In the genomic region with DNA sequence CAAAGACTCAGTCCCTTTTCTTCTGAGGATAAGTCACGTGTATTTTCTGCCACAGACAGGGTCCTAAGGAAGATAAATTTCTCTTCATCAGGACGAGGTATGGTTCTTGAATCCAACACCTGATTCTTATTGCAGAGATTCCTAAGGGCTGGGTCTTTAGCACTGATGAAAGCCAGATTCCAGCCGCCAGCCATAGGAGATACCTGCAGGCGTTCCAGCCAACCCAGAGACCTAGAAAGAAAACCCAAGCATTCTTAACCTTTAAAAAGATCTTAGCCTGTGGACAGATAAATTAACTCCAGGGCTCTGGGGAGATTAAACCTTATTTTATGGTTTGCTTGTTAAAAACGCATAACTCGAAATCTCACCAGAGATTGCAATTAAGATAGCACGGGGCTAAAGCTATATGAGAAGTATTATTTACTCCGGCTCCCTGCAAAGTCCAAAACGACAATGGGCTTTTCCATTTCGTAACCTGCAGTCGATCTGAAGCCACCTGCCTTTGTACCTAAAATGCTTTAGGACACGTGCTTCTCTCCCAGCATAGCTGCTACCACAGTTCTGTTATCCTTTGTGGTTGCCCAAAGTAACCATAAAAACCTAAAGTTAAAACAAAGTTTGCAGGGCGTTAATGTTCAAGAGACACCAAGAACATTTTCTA, we compare ENCODE assay signal across 1 cellular context.
TF ChIP-seq lines count a peak whose summit lies in the region.

No MANE protein-coding gene starts in this region.

TF ChIP-seq in HEK293, 187 proteins besides CTCF, POLR2A, EP300 and RAD21 (continued from another document):
- TF ChIP-seq OSR2 (tag by site-specific recombination; IDR thresholded peaks at IDR 0.05), result peak; percentile 80
- TF ChIP-seq GLIS1 (tag by site-specific recombination; IDR thresholded peaks at IDR 0.05), result peak; percentile 68
- peak; percentile 19; the same call in 1 of the 2 replicates for TF ChIP-seq ZNF366 (tag by site-specific recombination; conservative IDR thresholded peaks at IDR 0.05)
- TF ChIP-seq OVOL3 (tag by site-specific recombination; IDR thresholded peaks at IDR 0.05), result 0 out of 2 replicates have a peak, but pooled peaks have one; percentile 11
- peak; percentile 41; the same call in 1 of the 2 replicates for TF ChIP-seq ZIC2 (tag by site-specific recombination; IDR thresholded peaks at IDR 0.05)
- TF ChIP-seq FEZF1 (tag by site-specific recombination; IDR thresholded peaks at IDR 0.05), result peak; percentile 56
- TF ChIP-seq, protein P1, sequence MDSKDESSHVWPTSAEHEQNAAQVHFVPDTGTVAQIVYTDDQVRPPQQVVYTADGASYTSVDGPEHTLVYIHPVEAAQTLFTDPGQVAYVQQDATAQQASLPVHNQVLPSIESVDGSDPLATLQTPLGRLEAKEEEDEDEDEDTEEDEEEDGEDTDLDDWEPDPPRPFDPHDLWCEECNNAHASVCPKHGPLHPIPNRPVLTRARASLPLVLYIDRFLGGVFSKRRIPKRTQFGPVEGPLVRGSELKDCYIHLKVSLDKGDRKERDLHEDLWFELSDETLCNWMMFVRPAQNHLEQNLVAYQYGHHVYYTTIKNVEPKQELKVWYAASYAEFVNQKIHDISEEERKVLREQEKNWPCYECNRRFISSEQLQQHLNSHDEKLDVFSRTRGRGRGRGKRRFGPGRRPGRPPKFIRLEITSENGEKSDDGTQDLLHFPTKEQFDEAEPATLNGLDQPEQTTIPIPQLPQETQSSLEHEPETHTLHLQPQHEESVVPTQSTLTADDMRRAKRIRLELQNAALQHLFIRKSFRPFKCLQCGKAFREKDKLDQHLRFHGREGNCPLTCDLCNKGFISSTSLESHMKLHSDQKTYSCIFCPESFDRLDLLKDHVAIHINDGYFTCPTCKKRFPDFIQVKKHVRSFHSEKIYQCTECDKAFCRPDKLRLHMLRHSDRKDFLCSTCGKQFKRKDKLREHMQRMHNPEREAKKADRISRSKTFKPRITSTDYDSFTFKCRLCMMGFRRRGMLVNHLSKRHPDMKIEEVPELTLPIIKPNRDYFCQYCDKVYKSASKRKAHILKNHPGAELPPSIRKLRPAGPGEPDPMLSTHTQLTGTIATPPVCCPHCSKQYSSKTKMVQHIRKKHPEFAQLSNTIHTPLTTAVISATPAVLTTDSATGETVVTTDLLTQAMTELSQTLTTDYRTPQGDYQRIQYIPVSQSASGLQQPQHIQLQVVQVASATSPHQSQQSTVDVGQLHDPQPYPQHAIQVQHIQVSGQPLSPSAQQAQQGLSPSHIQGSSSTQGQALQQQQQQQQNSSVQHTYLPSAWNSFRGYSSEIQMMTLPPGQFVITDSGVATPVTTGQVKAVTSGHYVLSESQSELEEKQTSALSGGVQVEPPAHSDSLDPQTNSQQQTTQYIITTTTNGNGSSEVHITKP (tag by site-specific recombination; IDR thresholded peaks at IDR 0.05), result peak; percentile 64
- TF ChIP-seq ZNF16 (tag by site-specific recombination; IDR thresholded peaks at IDR 0.05; ENCODE audit: low read depth), result no peak
- TF ChIP-seq, protein P2, sequence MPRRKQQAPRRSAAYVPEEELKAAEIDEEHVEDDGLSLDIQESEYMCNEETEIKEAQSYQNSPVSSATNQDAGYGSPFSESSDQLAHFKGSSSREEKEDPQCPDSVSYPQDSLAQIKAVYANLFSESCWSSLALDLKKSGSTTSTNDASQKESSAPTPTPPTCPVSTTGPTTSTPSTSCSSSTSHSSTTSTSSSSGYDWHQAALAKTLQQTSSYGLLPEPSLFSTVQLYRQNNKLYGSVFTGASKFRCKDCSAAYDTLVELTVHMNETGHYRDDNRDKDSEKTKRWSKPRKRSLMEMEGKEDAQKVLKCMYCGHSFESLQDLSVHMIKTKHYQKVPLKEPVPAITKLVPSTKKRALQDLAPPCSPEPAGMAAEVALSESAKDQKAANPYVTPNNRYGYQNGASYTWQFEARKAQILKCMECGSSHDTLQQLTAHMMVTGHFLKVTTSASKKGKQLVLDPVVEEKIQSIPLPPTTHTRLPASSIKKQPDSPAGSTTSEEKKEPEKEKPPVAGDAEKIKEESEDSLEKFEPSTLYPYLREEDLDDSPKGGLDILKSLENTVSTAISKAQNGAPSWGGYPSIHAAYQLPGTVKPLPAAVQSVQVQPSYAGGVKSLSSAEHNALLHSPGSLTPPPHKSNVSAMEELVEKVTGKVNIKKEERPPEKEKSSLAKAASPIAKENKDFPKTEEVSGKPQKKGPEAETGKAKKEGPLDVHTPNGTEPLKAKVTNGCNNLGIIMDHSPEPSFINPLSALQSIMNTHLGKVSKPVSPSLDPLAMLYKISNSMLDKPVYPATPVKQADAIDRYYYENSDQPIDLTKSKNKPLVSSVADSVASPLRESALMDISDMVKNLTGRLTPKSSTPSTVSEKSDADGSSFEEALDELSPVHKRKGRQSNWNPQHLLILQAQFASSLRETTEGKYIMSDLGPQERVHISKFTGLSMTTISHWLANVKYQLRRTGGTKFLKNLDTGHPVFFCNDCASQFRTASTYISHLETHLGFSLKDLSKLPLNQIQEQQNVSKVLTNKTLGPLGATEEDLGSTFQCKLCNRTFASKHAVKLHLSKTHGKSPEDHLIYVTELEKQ (tag by site-specific recombination; IDR thresholded peaks at IDR 0.05; ENCODE audit: borderline replicate concordance), result 0 out of 2 replicates have a peak, but pooled peaks have one; percentile 18
- TF ChIP-seq ZNF549 (tag by site-specific recombination; IDR thresholded peaks at IDR 0.05), result no peak
- TF ChIP-seq ZNF2 (tag by site-specific recombination; IDR thresholded peaks at IDR 0.05), result no peak
- TF ChIP-seq ZNF596 (tag by site-specific recombination; IDR thresholded peaks at IDR 0.05), result peak; percentile 45; the same call in 1 of the 2 replicates
- no peak for TF ChIP-seq ZBTB1 (tag by site-specific recombination; IDR thresholded peaks at IDR 0.05)
TF ChIP-seq in HEK293: peak in this region for 17.
